In the genomic region with DNA sequence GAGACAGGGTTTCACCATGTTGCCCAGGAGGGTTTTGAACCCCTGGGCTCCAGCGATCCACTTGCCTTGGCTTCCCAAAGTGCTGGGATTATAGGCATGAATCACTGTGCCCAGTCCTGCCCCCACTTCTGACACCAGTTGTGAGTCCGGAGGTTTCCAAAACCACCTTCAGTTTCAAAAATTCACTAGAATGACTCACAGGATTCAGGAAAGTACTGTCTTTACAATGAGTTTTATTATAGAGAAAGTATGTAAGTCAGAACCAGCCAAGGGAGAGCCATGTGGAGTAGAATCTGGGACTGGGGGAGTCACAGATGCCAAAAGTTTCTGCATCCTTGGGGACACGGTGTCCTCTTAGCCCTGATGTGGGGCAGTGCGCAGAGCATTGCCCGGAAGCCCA, we compare ENCODE assay signal across 9 cellular contexts. TPM values are rescaled to one million over a fixed set of nuclear protein-coding genes. Genes with fewer than 3 reads are reported as not detected.
DNase-seq lines count a peak whose midpoint lies in the region; ATAC-seq and TF ChIP-seq lines count a peak whose summit lies in the region.
"Had no signal": no experiment of that assay in that cellular context is flagged by ENCODE, and none has a peak within 500 bp of the region (broad histone marks: within the 10 kb centered on the region; RNA-seq: fewer than 3 reads in every experiment).

No MANE protein-coding gene starts in this region.

- H3K27me3 ChIP-seq in heart right ventricle = no peaks in the 10 kb centered on the region
- H3K27me3 ChIP-seq in thyroid gland = no peaks in the 10 kb centered on the region

- WGBS in heart right ventricle, 2 donors = 95 to 97% methylated on average over 5 of the region's 5 CpGs
- 93 to 97% methylated on average over 5 of the region's 5 CpGs for WGBS in thyroid gland, 2 donors

- no peaks in the 10 kb centered on the region for H3K9me3 ChIP-seq in heart right ventricle
- H3K9me3 ChIP-seq in thyroid gland = no peaks in the 10 kb centered on the region

- H3K36me3 ChIP-seq in heart right ventricle (peaks cover 0 to 97% (median 55%) of the 10 kb centered on the region in 9 donors), thyroid gland (peaks cover 31 to 38% of the 10 kb centered on the region in 2 donors)

- no peak for TF ChIP-seq CTCF in heart right ventricle (IDR thresholded peaks at IDR 0.05)
- no peak for TF ChIP-seq CTCF in fibroblast of pulmonary artery (IDR thresholded peaks at IDR 0.05; ENCODE audit: low read length, missing control alignments)
- no peak for TF ChIP-seq CTCF in thyroid gland (IDR thresholded peaks at IDR 0.05)

- H3K4me3 ChIP-seq in heart right ventricle (no peak overlapping the region), fibroblast of pulmonary artery (replicated peaks; ENCODE audit: low read depth, low read length) (no peak overlapping the region), thyroid gland (replicated peaks in 1 of 3) (no peak overlapping the region)

- no peak for ATAC-seq in heart right ventricle
- no peak for ATAC-seq in left ventricle myocardium superior
- ATAC-seq in HG02938 (IDR thresholded peaks at IDR 0.05; ENCODE audit: unreplicated experiment) = no peak
- no peak for ATAC-seq in HG03520 (IDR thresholded peaks at IDR 0.05; ENCODE audit: unreplicated experiment)

- intact Hi-C loops in heart right ventricle (cut with DNase I) (loop anchor here in 3 of 10 donors (5.0 to 10.0 kb wide), 3 partner anchors 56 to 146 kb away; a partner anchor contains a TSS), left ventricle myocardium superior (cut with micrococcal nuclease) (no loop called here), thyroid gland (cut with DNase I) (no loop called here)

- DNase-seq in heart right ventricle (no peak), left ventricle myocardium superior (no peak), T1000 (lab: John Stamatoyannopoulos, UW) (peak; percentile 54), fibroblast of pulmonary artery (ENCODE audit: low read depth) (peak; percentile 73), thyroid gland (no peak), RKO (ENCODE audit: low spot score) (no peak)
- DNase-seq: NCI-H446 had no signal

- no peak for TF ChIP-seq POLR2A in thyroid gland (IDR thresholded peaks at IDR 0.05)

- H3K4me1 ChIP-seq in heart right ventricle = peaks cover 13 to 51% (median 34%) of the 10 kb centered on the region in 9 donors
- H3K4me1 ChIP-seq in thyroid gland = peaks cover 21 to 23% of the 10 kb centered on the region in 2 donors

- peak overlapping the region in 9 of 10 donors; percentile 64 to 83 (median 70) for H3K27ac ChIP-seq in heart right ventricle
- H3K27ac ChIP-seq in thyroid gland = peak overlapping the region; percentile 3 to 52 (median 44)

RNA-seq across cellular contexts. Expression of a gene that starts 55.1 kb away (rescaled TPM):
- 10 to 100 TPM in 2 of 10 donors, 1 to 10 TPM in 8; 6.0 to 16.3 (median 8.2) TPM for total RNA-seq in heart right ventricle
- polyA plus RNA-seq in heart right ventricle = 1 to 10 TPM; 3.7 to 6.9 TPM
- total RNA-seq in left ventricle myocardium superior = 11.5 TPM
- 1 to 10 TPM; 1.3 to 3.2 (median 2.5) TPM for total RNA-seq in thyroid gland

Comparison
In these comparisons a context has a peak if more than half of its experiments do, and no peak if none do; other contexts are left out.
1. DNase-seq: peak in T1000 (single experiment) and fibroblast of pulmonary artery (single experiment); none in heart right ventricle (0 of 2), left ventricle myocardium superior (single experiment), thyroid gland (0 of 2) and RKO (single experiment).